In the genomic region with DNA sequence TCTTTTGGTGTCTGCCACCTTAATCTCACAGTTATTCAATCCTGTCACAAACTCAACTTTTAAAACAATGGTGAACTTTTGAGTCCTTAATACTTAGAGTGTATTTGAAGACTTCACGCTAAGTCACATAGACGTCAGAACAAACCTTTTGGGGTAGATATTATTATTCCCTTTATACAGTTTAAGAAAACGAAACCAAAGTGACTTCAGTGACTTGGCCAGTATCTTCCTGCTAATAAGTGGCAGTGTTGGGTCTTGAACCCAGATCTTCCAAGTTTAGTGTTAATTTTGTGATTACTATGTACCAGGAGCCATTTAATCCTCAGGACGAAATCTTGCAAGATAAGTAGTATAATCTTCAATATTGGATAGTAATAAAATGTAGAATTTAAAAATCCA, we compare ENCODE assay signal across 8 cellular contexts.
DNase-seq lines count a peak whose midpoint lies in the region; ATAC-seq, FAIRE-seq and TF ChIP-seq lines count a peak whose summit lies in the region.

No MANE protein-coding gene starts in this region.

- intact Hi-C loops in posterior cingulate gyrus (cut with DNase I), result no loop called here

- H3K9me3 ChIP-seq in HEK293 (ENCODE audit: control insufficient read depth, insufficient read depth, low read depth, low read length), result no peaks in the 10 kb centered on the region

- H3K36me3 ChIP-seq in HEK293 (ENCODE audit: control insufficient read depth in 2 of 2, insufficient read depth in 1 of 2, low read length in 2 of 2), result peaks cover 0 to 35% of the 10 kb centered on the region in 2 experiments

- ATAC-seq in HG03097 (IDR thresholded peaks at IDR 0.05; ENCODE audit: low FRiP score, unreplicated experiment), result no peak

- DNase-seq in GM18507 (ENCODE audit: extremely low spot score, insufficient read length, low read depth) (no peak), RWPE1 (ENCODE audit: low spot score) (no peak), fibroblast of peridontal ligament (ENCODE audit: extremely low read depth) (peak; percentile 15), 8988T (no peak), posterior cingulate gyrus (no peak)

- TF ChIP-seq CTCF in HEK293 (tag by site-specific recombination; IDR thresholded peaks at IDR 0.05), result no peak
- no peak for TF ChIP-seq CTCF in RWPE1 (conservative IDR thresholded peaks at IDR 0.05; ENCODE audit: low read depth)

- H3K4me3 ChIP-seq in HEK293 (ENCODE audit: low read depth, low read length) (peak overlapping the region; percentile 89), skin epidermis (peak overlapping the region; percentile 61 to 96 (median 85))

- POLR2A ChIA-PET in HEK293 (lab: Yijun Ruan, JAX), result interaction anchor here (0.8 to 1.7 kb wide), 6 partner anchors 8 to 218 kb away, joined by 3 to 11 read pairs (median 3); partner anchors contain the start of genes C11orf54, MED17 and TAF1D
- POLR2A ChIA-PET in RWPE1 (lab: Yijun Ruan, JAX; ENCODE audit: low non-redundant PET), result no interaction called here

- H3K4me1 ChIP-seq in HEK293 (ENCODE audit: control insufficient read depth, insufficient read depth, low read length), result peaks cover 6% of the 10 kb centered on the region; the same call in 1 of the 2 replicates

- H3K27ac ChIP-seq in HEK293 (ENCODE audit: extremely low read depth, low read depth, low read length) (peak overlapping the region; percentile 81), RWPE1 (peak overlapping the region; percentile 85), skin epidermis (peak overlapping the region in 20 of 21 experiments; percentile 46 to 87 (median 78))

- CTCF ChIA-PET in HEK293 (lab: Yijun Ruan, JAX), result interaction anchor here (1.0 to 1.2 kb wide), 2 partner anchors 9 to 428 kb away, joined by 6 to 10 read pairs; no protein-coding TSS in a partner anchor
- CTCF ChIA-PET in RWPE1 (lab: Yijun Ruan, JAX), result interaction anchor here (0.7 kb wide), 1 partner anchor 892 kb away, joined by 3 read pairs; no protein-coding TSS in a partner anchor

- FAIRE-seq in GM18507 (lab: Jason Lieb, UNC), result peak; percentile 9

TF ChIP-seq in HEK293, 187 proteins besides CTCF, POLR2A, EP300 and RAD21:
- TF ChIP-seq ZNF791 (tag by site-specific recombination; IDR thresholded peaks at IDR 0.05) (no peak), ZNF350 (tag by site-specific recombination; IDR thresholded peaks at IDR 0.05) (no peak), ZNF664 (tag by site-specific recombination; IDR thresholded peaks at IDR 0.05) (0 out of 2 replicates have a peak, but pooled peaks have one; percentile 16), ZNF610 (tag by site-specific recombination; IDR thresholded peaks at IDR 0.05; ENCODE audit: borderline replicate concordance) (no peak)
